In genomic region chr7:17528636-17529035, GRCh38 we compare ENCODE assay signal across 29 cellular contexts.
"Had no signal": no experiment of that assay in that cellular context is flagged by ENCODE, and none has a peak within 500 bp of the region (broad histone marks: within the 10 kb centered on the region; RNA-seq: fewer than 3 reads in every experiment).

No MANE protein-coding gene starts in this region.

- H3K27ac ChIP-seq: ascending aorta, Peyer's patch, SJSA1 had no signal

- ATAC-seq: activated CD8-positive, alpha-beta memory T cell treated with anti-CD3 and anti-CD28 coated beads, Interleukin-2, amount 10 ng/mL, durations not matched to agents 7 days and 5 days; activated naive CD4-positive, alpha-beta T cell treated with anti-CD3 and anti-CD28 coated beads, Interleukin-2, amount 50 U/mL, for 72 hours; activated naive CD8-positive, alpha-beta T cell treated with anti-CD3 and anti-CD28 coated beads, Interleukin-2, amount 50 U/mL, for 24 hours; T-helper 17 cell had no signal

- H3K4me3 ChIP-seq: ascending aorta, MG63, Peyer's patch, SJSA1 had no signal

- H3K4me1 ChIP-seq: Peyer's patch had no signal

- DNase-seq: activated B cell treated with CpG ODN at 0.5 μM for 24 hours; activated CD4-positive, alpha-beta T cell treated with anti-CD3 and anti-CD28 coated beads for 1 hour; activated CD4-positive, alpha-beta T cell treated with anti-CD3 and anti-CD28 coated beads, Interleukin-2, amount 10 ng/mL, durations not matched to agents 24 days and 14 days; activated CD4-positive, alpha-beta T cell treated with anti-CD3 and anti-CD28 coated beads, Interleukin-2, amount 50 U/mL, for 48 hours; activated CD8-positive, alpha-beta memory T cell treated with anti-CD3 and anti-CD28 coated beads, Interleukin-2, amount 10 ng/mL, durations not matched to agents 7 days and 5 days; activated effector memory CD4-positive, alpha-beta T cell treated with anti-CD3 and anti-CD28 coated beads, Interleukin-2, amount 50 U/mL, for 16 hours; activated naive CD4-positive, alpha-beta T cell treated with Interleukin-2 at 50 U/mL for 16 hours; activated naive CD8-positive, alpha-beta T cell treated with anti-CD3 and anti-CD28 coated beads, Interleukin-2, amount 50 U/mL, for 24 hours; activated T-cell treated with anti-CD3 and anti-CD28 coated beads, Interleukin-2, amount 50 U/mL, for 24 hours; amniotic stem cell; caudate nucleus; KBM-7; MG63; MV-4-11; NCI-H1092 treated with DMSO at 0.1 percent for 48 hours; NCI-H1417 treated with DMSO at 0.1 percent for 48 hours; NCI-H1694; NCI-H2029 treated with DMSO at 0.1 percent for 48 hours; NCI-H510A treated with DMSO at 0.1 percent for 48 hours; NCI-H69; NK-92 treated with Interleukin-12 subunit alpha and Interleukin-12 subunit beta, amount 100 ng/mL, for 24 hours; OCI-M1; Peyer's patch; SHP77; T-helper 17 cell; T-helper 9 cell had no signal

- H3K27me3 ChIP-seq: ascending aorta, MG63, Peyer's patch, SJSA1 had no signal

- H3K9me3 ChIP-seq: ascending aorta, MG63, Peyer's patch, SJSA1 had no signal

- H3K36me3 ChIP-seq: ascending aorta, MG63, Peyer's patch, SJSA1 had no signal
